8 cellular contexts compared by ENCODE assay signal in the genomic region with DNA sequence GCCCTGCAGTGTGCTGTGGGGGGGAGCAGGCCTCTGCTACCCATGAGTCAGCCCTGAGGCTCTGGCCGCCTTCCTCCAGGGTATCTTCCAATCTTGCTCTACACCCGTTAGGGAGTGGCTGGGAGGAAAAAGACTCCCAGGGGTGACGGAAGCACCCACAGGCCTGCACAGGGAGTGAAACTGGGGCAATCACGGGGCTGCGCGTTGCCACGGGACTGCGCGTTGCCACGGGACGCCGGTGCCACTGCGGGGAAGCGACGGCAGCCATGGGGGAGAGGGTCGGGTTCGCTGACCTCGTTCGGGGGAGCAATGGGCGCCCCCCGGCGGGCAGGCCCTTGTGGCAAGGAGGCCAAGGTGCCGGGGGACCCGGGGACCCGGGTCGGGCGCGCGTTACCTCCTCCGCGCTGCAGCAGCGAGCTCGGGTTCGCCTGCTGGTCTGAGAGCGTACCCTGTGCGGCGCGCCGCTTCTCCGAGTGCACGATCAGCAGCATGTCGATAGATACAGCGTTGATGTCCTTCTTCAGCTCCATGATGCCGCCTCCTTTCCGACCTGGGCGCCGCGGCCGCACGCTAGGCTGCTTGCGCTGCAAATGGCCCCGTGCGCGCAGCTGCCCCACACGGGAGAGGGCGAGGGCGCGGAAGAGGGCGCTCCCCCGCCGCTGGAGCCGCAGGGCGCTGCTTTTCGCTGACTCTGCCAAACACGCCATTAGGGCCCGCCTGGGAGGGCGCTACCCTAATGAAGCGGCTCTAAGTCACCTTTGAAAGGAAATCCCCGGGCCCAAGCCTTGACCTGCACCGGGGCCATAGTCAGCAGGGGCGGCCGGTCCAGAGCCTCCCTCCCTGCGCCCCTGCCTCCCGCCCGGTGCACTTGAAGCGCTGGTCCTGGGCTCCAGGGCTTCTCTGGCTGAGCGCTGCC.
DNase-seq lines count a peak whose midpoint lies in the region; ATAC-seq lines count a peak whose summit lies in the region.

A gene with protein sequence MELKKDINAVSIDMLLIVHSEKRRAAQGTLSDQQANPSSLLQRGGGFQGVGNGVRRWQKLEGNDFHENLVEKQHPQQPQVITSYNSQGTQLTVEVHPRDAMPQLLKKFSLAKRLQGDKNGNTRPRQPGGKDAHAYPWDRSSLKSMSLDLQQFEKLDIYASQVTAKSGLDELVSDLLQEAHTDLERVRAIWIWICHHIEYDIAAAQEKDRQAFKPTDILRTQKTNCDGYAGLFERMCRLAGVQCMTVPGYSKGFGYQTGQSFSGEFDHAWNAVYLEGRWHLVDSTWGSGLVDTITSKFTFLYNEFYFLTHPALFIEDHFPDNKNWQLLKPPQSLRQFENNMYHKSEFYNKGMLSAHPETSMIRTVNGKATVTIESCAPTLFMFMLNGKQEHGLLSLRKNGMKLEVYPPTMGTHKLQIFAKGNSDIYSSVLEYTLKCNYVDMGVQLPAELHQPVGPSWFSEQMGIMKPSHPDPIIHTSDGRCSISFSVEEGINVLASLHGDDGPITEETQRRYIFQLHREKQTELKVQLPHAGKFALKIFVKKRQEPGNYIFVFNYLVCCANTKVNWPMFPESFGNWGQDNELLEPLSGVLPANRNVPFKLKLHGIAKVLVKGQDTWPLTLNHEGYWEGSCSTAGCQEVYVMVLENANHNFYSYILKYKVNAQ (minus strand): TSS at position 592 of the 916 bp plus-strand sequence. CDS start 62 bp downstream, at position 530.

- peak within 1 kb of the TSS; percentile 75 for H3K27ac ChIP-seq in cingulate gyrus (ENCODE audit: low read depth, low read length)

- ATAC-seq in stimulated activated naive B cell treated with anti-CD40 and anti-IgM and Interleukin-4, amounts not matched to agents 10 μg/mL and 1 μg/mL and 100 μg/mL, for 72 hours (replicated peaks) = peak; percentile 41 to 47
- no peak for ATAC-seq in GM18517 (IDR thresholded peaks at IDR 0.05; ENCODE audit: unreplicated experiment)

- H3K36me3 Mint-ChIP-seq in stimulated activated naive B cell treated with anti-CD40 and anti-IgM and Interleukin-4, amounts not matched to agents 10 μg/mL and 1 μg/mL and 100 μg/mL, for 72 hours = no peaks in the 10 kb centered on the region

- no peak within 1 kb of the TSS for H3K4me3 Mint-ChIP-seq in stimulated activated naive B cell treated with anti-CD40 and anti-IgM and Interleukin-4, amounts not matched to agents 10 μg/mL and 1 μg/mL and 100 μg/mL, for 72 hours

- peak; percentile 87 for DNase-seq in DMS 273 (lab: John Stamatoyannopoulos, UW; ENCODE audit: unreplicated experiment)
- DNase-seq in NCI-H1930 (lab: John Stamatoyannopoulos, UW) = peak; percentile 32 to 51
- peak; percentile 73 for DNase-seq in kidney tubule cell (ENCODE audit: low spot score)
- no peak for DNase-seq in stimulated activated naive B cell treated with anti-CD40 and anti-IgM and Interleukin-4, amounts not matched to agents 10 μg/mL and 1 μg/mL and 100 μg/mL, for 72 hours
- DNase-seq in germinal center (ENCODE audit: low spot score) = no peak
- DNase-seq in activated CD4-positive, CD25-positive, alpha-beta regulatory T cell treated with anti-CD3 and anti-CD28 coated beads, Interleukin-2, amount 50 U/mL, for 72 hours = no peak

- H3K27ac Mint-ChIP-seq in stimulated activated naive B cell treated with anti-CD40 and anti-IgM and Interleukin-4, amounts not matched to agents 10 μg/mL and 1 μg/mL and 100 μg/mL, for 72 hours = no peak within 1 kb of the TSS

- peaks cover 28 to 32% of the 10 kb centered on the region in 2 donors for H3K27me3 Mint-ChIP-seq in stimulated activated naive B cell treated with anti-CD40 and anti-IgM and Interleukin-4, amounts not matched to agents 10 μg/mL and 1 μg/mL and 100 μg/mL, for 72 hours

- no peaks in the 10 kb centered on the region for H3K9me3 Mint-ChIP-seq in stimulated activated naive B cell treated with anti-CD40 and anti-IgM and Interleukin-4, amounts not matched to agents 10 μg/mL and 1 μg/mL and 100 μg/mL, for 72 hours

- peaks cover 0 to 2% of the 10 kb centered on the region in 2 donors for H3K4me1 Mint-ChIP-seq in stimulated activated naive B cell treated with anti-CD40 and anti-IgM and Interleukin-4, amounts not matched to agents 10 μg/mL and 1 μg/mL and 100 μg/mL, for 72 hours

Comparison
In these comparisons a context has a peak if more than half of its experiments do, and no peak if none do; other contexts are left out.
1. DNase-seq: peak in DMS 273 (single experiment), NCI-H1930 (2 of 2) and kidney tubule cell (single experiment); none in stimulated activated naive B cell treated with anti-CD40 and anti-IgM and Interleukin-4, amounts not matched to agents 10 μg/mL and 1 μg/mL and 100 μg/mL, for 72 hours (single experiment), germinal center (single experiment) and activated CD4-positive, CD25-positive, alpha-beta regulatory T cell treated with anti-CD3 and anti-CD28 coated beads, Interleukin-2, amount 50 U/mL, for 72 hours (single experiment).